Comparison of ENCODE assay signal across 19 cellular contexts in the genomic region with DNA sequence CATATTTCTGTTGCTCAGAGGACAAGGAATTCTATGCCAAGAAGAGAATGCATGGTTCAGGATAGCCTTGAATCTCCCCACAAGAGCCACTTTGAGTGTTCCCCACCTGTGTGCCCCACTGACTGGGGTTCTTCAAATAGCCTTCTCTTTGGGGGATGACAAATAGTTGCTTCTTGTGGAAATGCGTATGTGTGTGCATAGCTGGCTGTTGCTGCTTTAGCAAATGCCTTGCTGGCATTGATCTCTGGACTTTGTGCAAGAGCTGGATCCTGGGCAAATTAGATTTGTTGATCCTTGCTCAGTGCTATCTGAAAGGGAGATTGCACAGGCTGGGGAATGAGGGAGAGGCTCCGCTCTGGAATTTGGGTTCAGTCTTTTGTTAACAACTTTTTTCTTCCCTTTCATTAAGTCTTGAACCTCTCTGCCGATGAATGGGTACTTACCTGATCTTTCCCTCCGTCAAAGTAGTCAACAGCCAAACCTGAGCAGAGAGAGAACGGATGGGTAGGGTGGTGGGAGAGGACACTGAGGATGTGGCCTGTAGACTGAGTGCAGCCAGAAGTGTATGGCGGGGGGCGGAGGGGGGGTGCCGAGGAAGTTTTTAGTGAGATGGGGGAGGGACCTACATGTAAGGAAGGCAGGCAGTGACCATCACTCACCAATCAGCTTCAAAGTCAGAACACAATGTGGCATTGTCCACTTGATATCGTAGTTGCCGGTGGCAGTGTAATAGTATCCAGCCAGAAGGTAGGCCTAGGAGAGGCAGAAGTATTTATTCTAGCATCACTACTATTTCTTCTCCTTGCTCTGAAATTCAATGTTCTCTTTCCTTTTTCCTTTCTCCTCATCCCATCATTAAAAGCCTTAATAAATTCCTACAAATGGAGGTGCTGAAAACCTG. TPM values are rescaled to one million over a fixed set of nuclear protein-coding genes. Genes with fewer than 3 reads are reported as not detected.
DNase-seq lines count a peak whose midpoint lies in the region; ATAC-seq and TF ChIP-seq lines count a peak whose summit lies in the region.
"Had no signal": no experiment of that assay in that cellular context is flagged by ENCODE, and none has a peak within 500 bp of the region (broad histone marks: within the 10 kb centered on the region; RNA-seq: fewer than 3 reads in every experiment).

No MANE protein-coding gene starts in this region.

- no peaks in the 10 kb centered on the region for H3K27me3 ChIP-seq in stomach
- H3K27me3 ChIP-seq: breast epithelium, tibial nerve had no signal

- H3K27me3 Mint-ChIP-seq in activated T-cell treated with anti-CD3 and anti-CD28 coated beads, Interleukin-2, amount 50 U/mL, for 72 hours (ENCODE audit: low read depth), result no peaks in the 10 kb centered on the region
- H3K27me3 Mint-ChIP-seq in activated T-cell treated with anti-CD3 and anti-CD28 coated beads, Interleukin-2, amount 50 U/mL, for 4 hours (ENCODE audit: low read depth), result no peaks in the 10 kb centered on the region
- H3K27me3 Mint-ChIP-seq: dendritic cell treated with granulocyte-macrophage colony-stimulating factor and Interleukin-4, amounts not matched to agents 40 ng/mL and 50 ng/mL, for 4 days had no signal

- no peak for TF ChIP-seq CTCF in stomach (IDR thresholded peaks at IDR 0.05)

- TF ChIP-seq EP300 in stomach (IDR thresholded peaks at IDR 0.05), result no peak

- TF ChIP-seq POLR2A in stomach (IDR thresholded peaks at IDR 0.05), result no peak

- H3K4me1 Mint-ChIP-seq in activated T-cell treated with anti-CD3 and anti-CD28 coated beads, Interleukin-2, amount 50 U/mL, for 72 hours (ENCODE audit: low read depth), result no peaks in the 10 kb centered on the region
- H3K4me1 Mint-ChIP-seq in activated T-cell treated with anti-CD3 and anti-CD28 coated beads, Interleukin-2, amount 50 U/mL, for 4 hours (ENCODE audit: low read depth), result no peaks in the 10 kb centered on the region

- ATAC-seq in activated T-cell treated with anti-CD3 and anti-CD28 coated beads, Interleukin-2, amount 50 U/mL, for 72 hours (replicated peaks in 1 of 2), result no peak
- no peak for ATAC-seq in activated T-cell treated with anti-CD3 and anti-CD28 coated beads, Interleukin-2, amount 50 U/mL, for 4 hours
- ATAC-seq in left lobe of liver, result peak; percentile 89
- no peak for ATAC-seq in HG02610 (IDR thresholded peaks at IDR 0.05; ENCODE audit: unreplicated experiment)
- ATAC-seq: activated naive CD4-positive, alpha-beta T cell treated with anti-CD3 and anti-CD28 coated beads, Interleukin-2, amount 50 U/mL, for 72 hours; right cardiac atrium had no signal

- 34 to 70% (median 55%) methylated on average over 10 of the region's 10 CpGs for WGBS in stomach, 5 donors

- no peak overlapping the region for H3K4me3 ChIP-seq in stomach
- H3K4me3 ChIP-seq: breast epithelium, tibial nerve had no signal

- no peaks in the 10 kb centered on the region for H3K9me3 ChIP-seq in stomach
- H3K9me3 ChIP-seq: breast epithelium, tibial nerve had no signal

- peaks cover 3 to 24% of the 10 kb centered on the region in 2 donors for H3K36me3 Mint-ChIP-seq in activated T-cell treated with anti-CD3 and anti-CD28 coated beads, Interleukin-2, amount 50 U/mL, for 72 hours (ENCODE audit: insufficient read depth in 2 of 2)
- peaks cover 36% of the 10 kb centered on the region for H3K36me3 Mint-ChIP-seq in activated T-cell treated with anti-CD3 and anti-CD28 coated beads, Interleukin-2, amount 50 U/mL, for 4 hours (ENCODE audit: insufficient read depth)

- no peaks in the 10 kb centered on the region for H3K9me3 Mint-ChIP-seq in activated T-cell treated with anti-CD3 and anti-CD28 coated beads, Interleukin-2, amount 50 U/mL, for 72 hours
- no peaks in the 10 kb centered on the region for H3K9me3 Mint-ChIP-seq in activated T-cell treated with anti-CD3 and anti-CD28 coated beads, Interleukin-2, amount 50 U/mL, for 4 hours
- H3K9me3 Mint-ChIP-seq: activated naive CD4-positive, alpha-beta T cell treated with anti-CD3 and anti-CD28 coated beads, Interleukin-2, amount 50 U/mL, for 72 hours; dendritic cell treated with granulocyte-macrophage colony-stimulating factor and Interleukin-4, amounts not matched to agents 40 ng/mL and 50 ng/mL, for 4 days had no signal

- peak overlapping the region; percentile 44 for H3K27ac Mint-ChIP-seq in activated T-cell treated with anti-CD3 and anti-CD28 coated beads, Interleukin-2, amount 50 U/mL, for 72 hours
- H3K27ac Mint-ChIP-seq: dendritic cell treated with granulocyte-macrophage colony-stimulating factor and Interleukin-4, amounts not matched to agents 40 ng/mL and 50 ng/mL, for 4 days had no signal

- no peak for DNase-seq in activated T-cell treated with anti-CD3 and anti-CD28 coated beads, Interleukin-2, amount 50 U/mL, for 72 hours
- DNase-seq in activated T-cell treated with anti-CD3 and anti-CD28 coated beads, Interleukin-2, amount 50 U/mL, for 4 hours, result no peak
- DNase-seq in left lobe of liver (ENCODE audit: low spot score), result peak; percentile 80
- DNase-seq in stomach, result peak; percentile 55
- no peak for DNase-seq in HUDEP-2 (lab: John Stamatoyannopoulos, UW; ENCODE audit: unreplicated experiment in 76 of 76)
- DNase-seq: activated CD4-positive, alpha-beta T cell treated with anti-CD3 and anti-CD28 coated beads, Interleukin-2, amount 50 U/mL, for 4 hours; erythroblast; GF-D8; KBM-7; NCI-H1930; NCI-H446 treated with DMSO at 0.1 percent for 48 hours; right cardiac atrium; stimulated activated naive CD4-positive, alpha-beta T cell; SW 1271 had no signal

- H3K27ac ChIP-seq in stomach, result peak overlapping the region; percentile 4 to 71 (median 63)
- H3K27ac ChIP-seq: breast epithelium had no signal

- H3K4me1 ChIP-seq in stomach, result peaks cover 30 to 44% (median 38%) of the 10 kb centered on the region in 4 donors
- H3K4me1 ChIP-seq: breast epithelium, tibial nerve had no signal

- intact Hi-C loops in stomach (cut with DNase I; ENCODE audit: low total_unique reads), result no loop called here

- H3K4me3 Mint-ChIP-seq in activated T-cell treated with anti-CD3 and anti-CD28 coated beads, Interleukin-2, amount 50 U/mL, for 72 hours, result no peak overlapping the region
- H3K4me3 Mint-ChIP-seq in activated T-cell treated with anti-CD3 and anti-CD28 coated beads, Interleukin-2, amount 50 U/mL, for 4 hours, result no peak overlapping the region
- H3K4me3 Mint-ChIP-seq: dendritic cell treated with granulocyte-macrophage colony-stimulating factor and Interleukin-4, amounts not matched to agents 40 ng/mL and 50 ng/mL, for 4 days had no signal

- peaks cover 54 to 95% (median 85%) of the 10 kb centered on the region in 4 donors for H3K36me3 ChIP-seq in stomach

RNA-seq across cellular contexts. Expression of a gene that starts 10.7 kb away (rescaled TPM):
- total RNA-seq in activated T-cell treated with anti-CD3 and anti-CD28 coated beads, Interleukin-2, amount 50 U/mL, for 72 hours, result 10 to 100 TPM; 44.9 to 45.7 TPM
- total RNA-seq in activated T-cell treated with anti-CD3 and anti-CD28 coated beads, Interleukin-2, amount 50 U/mL, for 4 hours, result 100 to 1,000 TPM; 215 to 254 (median 223) TPM
- total RNA-seq in left lobe of liver (16.1 TPM), stomach (10 to 100 TPM in 3 of 5 donors, 1 to 10 TPM in 2; 1.2 to 86.6 (median 25.2) TPM)
- polyA plus RNA-seq in stomach, result 10 to 100 TPM; 19.3 to 22.7 (median 21.7) TPM

RNA-seq across cellular contexts. Expression of a gene that starts 10.9 kb away (rescaled TPM):
- 100 to 1,000 TPM; 296 to 348 TPM for total RNA-seq in activated T-cell treated with anti-CD3 and anti-CD28 coated beads, Interleukin-2, amount 50 U/mL, for 72 hours
- 100 to 1,000 TPM; 619 to 718 (median 635) TPM for total RNA-seq in activated T-cell treated with anti-CD3 and anti-CD28 coated beads, Interleukin-2, amount 50 U/mL, for 4 hours
- total RNA-seq in left lobe of liver, result 129 TPM
- 100 to 1,000 TPM in 4 of 5 donors, 10 to 100 TPM in 1; 49.2 to 441 (median 150) TPM for total RNA-seq in stomach
- 100 to 1,000 TPM; 150 to 179 (median 154) TPM for polyA plus RNA-seq in stomach

RNA-seq across cellular contexts. Expression of a gene that starts 30.2 kb away (rescaled TPM):
- total RNA-seq in activated T-cell treated with anti-CD3 and anti-CD28 coated beads, Interleukin-2, amount 50 U/mL, for 72 hours, result 100 to 1,000 TPM; 238 to 313 TPM
- 100 to 1,000 TPM; 309 to 404 (median 401) TPM for total RNA-seq in activated T-cell treated with anti-CD3 and anti-CD28 coated beads, Interleukin-2, amount 50 U/mL, for 4 hours
- total RNA-seq in left lobe of liver (17.8 TPM), stomach (10 to 100 TPM; 11.2 to 36.6 (median 28.0) TPM)
- polyA plus RNA-seq in stomach, result 10 to 100 TPM; 40.6 to 51.2 (median 41.2) TPM

RNA-seq across cellular contexts. Expression of a gene that starts 36.9 kb away (rescaled TPM):
- total RNA-seq in activated T-cell treated with anti-CD3 and anti-CD28 coated beads, Interleukin-2, amount 50 U/mL, for 72 hours, result 10 to 100 TPM; 28.3 to 29.0 TPM
- 10 to 100 TPM; 24.4 to 27.6 (median 25.0) TPM for total RNA-seq in activated T-cell treated with anti-CD3 and anti-CD28 coated beads, Interleukin-2, amount 50 U/mL, for 4 hours
- total RNA-seq in left lobe of liver (54.3 TPM), stomach (100 to 1,000 TPM in 1 of 5 donors, 10 to 100 TPM in 4; 40.3 to 116 (median 57.4) TPM)
- 10 to 100 TPM; 15.0 to 35.6 (median 31.9) TPM for polyA plus RNA-seq in stomach

RNA-seq across cellular contexts. Expression of a gene that starts 37.6 kb away (rescaled TPM):
- 100 to 1,000 TPM; 259 to 301 TPM for total RNA-seq in activated T-cell treated with anti-CD3 and anti-CD28 coated beads, Interleukin-2, amount 50 U/mL, for 72 hours
- total RNA-seq in activated T-cell treated with anti-CD3 and anti-CD28 coated beads, Interleukin-2, amount 50 U/mL, for 4 hours, result 100 to 1,000 TPM; 180 to 190 (median 184) TPM
- total RNA-seq in left lobe of liver, result 86.3 TPM
- total RNA-seq in stomach, result 100 to 1,000 TPM; 155 to 453 (median 306) TPM
- 100 to 1,000 TPM; 418 to 621 (median 443) TPM for polyA plus RNA-seq in stomach

Comparison
In these comparisons a context has a peak if more than half of its experiments do, and no peak if none do; other contexts are left out.
1. DNase-seq: peak in left lobe of liver (single experiment) and stomach (single experiment); none in activated T-cell treated with anti-CD3 and anti-CD28 coated beads, Interleukin-2, amount 50 U/mL, for 72 hours (0 of 2), activated T-cell treated with anti-CD3 and anti-CD28 coated beads, Interleukin-2, amount 50 U/mL, for 4 hours (single experiment) and HUDEP-2 (0 of 76).
2. RNA of a gene that starts 30.2 kb away (total RNA-seq): 309 to 404 TPM in activated T-cell treated with anti-CD3 and anti-CD28 coated beads, Interleukin-2, amount 50 U/mL, for 4 hours and 238 to 313 TPM in activated T-cell treated with anti-CD3 and anti-CD28 coated beads, Interleukin-2, amount 50 U/mL, for 72 hours; 11.2 to 36.6 TPM in stomach and 17.8 TPM in left lobe of liver (single experiment); every median in the first group is over 4 times any median in the second.